ENCODE assay signal across 19 cellular contexts in genomic region chr22:37054078-37054440, GRCh38. TPM values are rescaled to one million over a fixed set of nuclear protein-coding genes. Genes with fewer than 3 reads are reported as not detected.
DNase-seq lines count a peak whose midpoint lies in the region; ATAC-seq lines count a peak whose summit lies in the region.
"Had no signal": no experiment of that assay in that cellular context is flagged by ENCODE, and none has a peak within 500 bp of the region (broad histone marks: within the 10 kb centered on the region; RNA-seq: fewer than 3 reads in every experiment).

No MANE protein-coding gene starts in this region.

- ATAC-seq in memory B cell (ENCODE audit: low read depth) = no peak
- no peak for ATAC-seq in GM18502 (IDR thresholded peaks at IDR 0.05; ENCODE audit: poor library complexity, unreplicated experiment)
- ATAC-seq in GM18867 (IDR thresholded peaks at IDR 0.05; ENCODE audit: unreplicated experiment) = no peak
- ATAC-seq: gastroesophageal sphincter, Panc1, sciatic nerve had no signal

- no peaks in the 10 kb centered on the region for H3K27me3 ChIP-seq in CD8-positive, alpha-beta memory T cell (ENCODE audit: insufficient read depth, low read length, poor library complexity, severe bottlenecking)
- H3K27me3 ChIP-seq: gastroesophageal sphincter, tibial nerve had no signal

- DNase-seq in DMS53 (lab: John Stamatoyannopoulos, UW) (peak; percentile 3), DMS53 treated with DMSO at 0.1 percent for 48 hours (lab: John Stamatoyannopoulos, UW; ENCODE audit: unreplicated experiment) (no peak), SW480 (ENCODE audit: low spot score) (peak; percentile 45), memory B cell (ENCODE audit: low spot score in 2 of 2) (no peak)
- no peak for DNase-seq in CD8-positive, alpha-beta memory T cell
- DNase-seq in stimulated activated naive CD4-positive, alpha-beta T cell treated with Interleukin-2 at 50 U/mL for 16 hours (lab: John Stamatoyannopoulos, UW) = no peak
- DNase-seq: activated CD8-positive, alpha-beta memory T cell treated with anti-CD3 and anti-CD28 coated beads for 24 hours; activated effector memory CD4-positive, alpha-beta T cell treated with Interleukin-2 at 50 U/mL for 16 hours; NCI-H1092; NCI-H446 treated with DMSO at 0.1 percent for 48 hours; stimulated activated CD4-positive, alpha-beta T cell treated with anti-CD3 and anti-CD28 coated beads, Interleukin-4, amount 100 ng/mL, for 1 hour had no signal

- H3K27ac ChIP-seq in CD8-positive, alpha-beta memory T cell (ENCODE audit: low read depth, low read length) = no peak overlapping the region
- H3K27ac ChIP-seq: 22Rv1, gastroesophageal sphincter, tibial nerve had no signal

- peaks cover 11% of the 10 kb centered on the region for H3K36me3 ChIP-seq in CD8-positive, alpha-beta memory T cell (ENCODE audit: insufficient read depth, low read length)

- peaks cover 6 to 20% (median 11%) of the 10 kb centered on the region in 3 donors for H3K4me1 Mint-ChIP-seq in CD8-positive, alpha-beta memory T cell
- peaks cover 6% of the 10 kb centered on the region for H3K4me1 Mint-ChIP-seq in memory B cell

- H3K4me1 ChIP-seq in CD8-positive, alpha-beta memory T cell (ENCODE audit: insufficient read depth, low read length) = peaks cover 10% of the 10 kb centered on the region

- H3K36me3 Mint-ChIP-seq in CD8-positive, alpha-beta memory T cell = peaks cover 0 to 48% (median 4%) of the 10 kb centered on the region in 3 donors
- peaks cover 8% of the 10 kb centered on the region for H3K36me3 Mint-ChIP-seq in memory B cell

- peak overlapping the region in 1 of 8 donors; percentile 59 for H3K27ac Mint-ChIP-seq in CD8-positive, alpha-beta memory T cell
- no peak overlapping the region for H3K27ac Mint-ChIP-seq in memory B cell

- H3K27me3 Mint-ChIP-seq in CD8-positive, alpha-beta memory T cell = no peaks in the 10 kb centered on the region
- H3K27me3 Mint-ChIP-seq in memory B cell = no peaks in the 10 kb centered on the region

- peak overlapping the region in 5 of 7 donors; percentile 12 to 82 (median 57) for H3K4me3 Mint-ChIP-seq in CD8-positive, alpha-beta memory T cell
- H3K4me3 Mint-ChIP-seq in memory B cell = peak overlapping the region; percentile 30

- no peak overlapping the region for H3K4me3 ChIP-seq in CD8-positive, alpha-beta memory T cell (ENCODE audit: low read length)
- H3K4me3 ChIP-seq: gastroesophageal sphincter, tibial nerve had no signal

- POLR2A ChIA-PET in CD8-positive, alpha-beta memory T cell (lab: Charles Lee) = no interaction called here

- no peaks in the 10 kb centered on the region for H3K9me3 Mint-ChIP-seq in CD8-positive, alpha-beta memory T cell
- H3K9me3 Mint-ChIP-seq in memory B cell = no peaks in the 10 kb centered on the region

- no peaks in the 10 kb centered on the region for H3K9me3 ChIP-seq in CD8-positive, alpha-beta memory T cell (ENCODE audit: low read length)
- H3K9me3 ChIP-seq: gastroesophageal sphincter, tibial nerve had no signal

- CTCF ChIA-PET in CD8-positive, alpha-beta memory T cell (lab: Charles Lee) = no interaction called here

RNA-seq across cellular contexts. Expression of gene KCTD17, which starts 2.5 kb away (rescaled TPM):
- 10 to 100 TPM; 40.8 to 44.8 TPM for total RNA-seq in CD8-positive, alpha-beta memory T cell
- 12.9 TPM for polyA plus RNA-seq in CD8-positive, alpha-beta memory T cell

RNA-seq across cellular contexts. Expression of gene MPST, which starts 34.5 kb away (rescaled TPM):
- 10 to 100 TPM; 16.6 to 17.8 TPM for total RNA-seq in CD8-positive, alpha-beta memory T cell
- polyA plus RNA-seq in CD8-positive, alpha-beta memory T cell = 20.0 TPM

RNA-seq across cellular contexts. Expression of gene TST, which starts 34.8 kb away (rescaled TPM):
- 1 to 10 TPM; 3.7 to 5.1 TPM for total RNA-seq in CD8-positive, alpha-beta memory T cell
- polyA plus RNA-seq in CD8-positive, alpha-beta memory T cell = 0.75 TPM

RNA-seq across cellular contexts. Expression of gene TMPRSS6, which starts 55.5 kb away (rescaled TPM):
- under 1 TPM; 0.42 to 0.68 TPM for total RNA-seq in CD8-positive, alpha-beta memory T cell
- polyA plus RNA-seq in CD8-positive, alpha-beta memory T cell = 0.16 TPM
- total RNA-seq: gastroesophageal sphincter, omental fat pad, sciatic nerve, tibial nerve had no signal

Comparison
In these comparisons a context has a peak if more than half of its experiments do, and no peak if none do; other contexts are left out.
1. DNase-seq: peak in DMS53 (single experiment) and SW480 (single experiment); none in DMS53 treated with DMSO at 0.1 percent for 48 hours (single experiment), CD8-positive, alpha-beta memory T cell (0 of 5), memory B cell (0 of 2) and stimulated activated naive CD4-positive, alpha-beta T cell treated with Interleukin-2 at 50 U/mL for 16 hours (single experiment).